Comparison of ENCODE assay signal across 1 cellular context in genomic region chr10:11757452-11757819, GRCh38.
TF ChIP-seq lines count a peak whose summit lies in the region.

No MANE protein-coding gene starts in this region.

TF ChIP-seq in GM23338, 12 proteins besides CTCF, POLR2A, EP300 and RAD21 (continued from another document):
- TF ChIP-seq ZNF462 (CRISPR knock-in tag; IDR thresholded peaks at IDR 0.05) (no peak), ETS1 (IDR thresholded peaks at IDR 0.05) (no peak), EZH2 (IDR thresholded peaks at IDR 0.05; ENCODE audit: low read depth, unreplicated experiment) (no peak), STAT1 (IDR thresholded peaks at IDR 0.05; ENCODE audit: unreplicated experiment) (no peak), EZH2phosphoT487 (IDR thresholded peaks at IDR 0.05; ENCODE audit: unreplicated experiment) (no peak), JUNB (IDR thresholded peaks at IDR 0.05; ENCODE audit: unreplicated experiment) (no peak), ZNF114 (CRISPR knock-in tag; IDR thresholded peaks at IDR 0.05) (no peak)
